Comparison of ENCODE assay signal across 1 cellular context in the genomic region with DNA sequence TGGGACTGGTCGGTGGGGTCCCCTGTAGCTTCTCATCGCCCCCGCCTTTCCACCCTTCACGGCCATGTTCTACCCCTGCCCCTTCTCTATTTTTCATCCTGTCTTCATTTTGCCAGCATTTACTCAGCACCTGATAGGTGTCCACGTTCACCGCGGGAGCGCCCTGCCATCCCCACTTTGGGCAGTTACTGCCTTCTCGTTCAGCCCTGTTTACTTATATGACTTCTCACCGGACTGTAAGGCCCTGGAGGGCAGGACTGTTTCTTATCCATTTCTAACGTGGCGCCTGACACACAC.
A peak's percentile ranks its signal among the peaks of the same experiment; 100 is the strongest.
TF ChIP-seq lines count a peak whose summit lies in the region.

No MANE protein-coding gene starts in this region.

TF ChIP-seq in HepG2, 621 proteins besides CTCF, POLR2A, EP300 and RAD21:
- TF ChIP-seq KDM5A (IDR thresholded peaks at IDR 0.05; ENCODE audit: borderline replicate concordance, low read length) (peak; percentile 78), ZNF326 (CRISPR knock-in tag; IDR thresholded peaks at IDR 0.05; ENCODE audit: borderline replicate concordance) (no peak), ZNF460 (CRISPR knock-in tag; IDR thresholded peaks at IDR 0.05; ENCODE audit: borderline replicate concordance) (no peak), ZNF605 (CRISPR knock-in tag; IDR thresholded peaks at IDR 0.05) (0 out of 2 replicates have a peak, but pooled peaks have one; percentile 2), MTERF4 (CRISPR knock-in tag; IDR thresholded peaks at IDR 0.05) (0 out of 2 replicates have a peak, but pooled peaks have one; percentile 17)
- TF ChIP-seq, protein P1, sequence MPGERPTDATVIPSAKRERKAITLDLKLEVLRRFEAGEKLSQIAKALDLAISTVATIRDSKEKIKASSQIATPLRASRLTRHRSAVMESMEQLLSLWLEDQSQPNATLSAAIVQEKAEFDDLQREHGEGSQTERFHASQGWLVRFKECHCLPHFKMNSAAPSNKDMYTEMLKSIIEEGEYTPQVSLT (CRISPR knock-in tag; IDR thresholded peaks at IDR 0.05; ENCODE audit: borderline replicate concordance, low read depth) = no peak
TF ChIP-seq in HepG2: peak in this region for 3.
